1 cellular context compared by ENCODE assay signal in the genomic region with DNA sequence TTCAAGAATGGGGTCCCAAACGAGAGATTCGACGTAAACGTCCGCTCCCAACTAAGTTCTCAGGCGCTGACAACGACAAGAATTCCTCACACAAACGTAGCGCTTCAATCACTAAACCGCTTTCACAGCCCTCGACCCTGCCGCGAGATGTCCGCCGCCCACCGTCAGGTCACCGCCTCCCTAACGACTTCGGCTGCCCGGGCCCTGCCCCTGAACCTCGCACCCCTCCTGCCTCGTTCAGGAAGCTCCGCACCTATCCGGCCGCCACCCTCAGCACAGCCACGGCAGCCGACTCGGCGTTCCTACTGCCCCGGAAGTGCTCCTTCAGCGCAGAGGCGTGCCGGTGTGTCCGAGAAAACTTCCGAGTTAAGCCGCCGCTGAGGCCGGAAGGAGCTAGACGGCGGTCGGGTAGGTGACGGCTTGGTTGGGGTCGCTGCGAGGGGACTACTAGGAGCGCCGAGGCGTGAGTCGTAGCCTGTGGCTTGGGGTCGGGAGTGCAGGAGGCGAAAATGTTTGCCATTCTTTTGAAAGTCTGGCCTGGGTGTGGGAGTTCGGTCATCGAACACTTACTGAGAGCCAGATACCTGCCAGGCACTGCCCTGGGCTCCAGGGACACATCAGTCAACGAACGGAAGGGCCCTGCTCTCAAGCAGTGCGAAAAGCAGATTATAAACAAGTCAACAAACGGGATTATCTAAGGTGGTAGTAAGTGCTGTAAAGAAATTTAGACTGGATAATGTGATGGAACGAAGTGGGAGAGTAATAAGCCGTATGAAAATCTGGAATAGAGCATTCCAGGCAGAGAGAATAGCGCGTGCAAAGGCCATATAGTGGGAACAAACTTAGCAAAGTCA.
TF ChIP-seq lines count a peak whose summit lies in the region.

Gene FAM114A2 (minus strand): TSS at position 307 of the 854 bp plus-strand sequence. CDS start 3,957 bp downstream, outside the sequence.
Gene MFAP3 (plus strand): TSS at position 364 of the 854 bp plus-strand sequence. CDS start 10,756 bp downstream, outside the sequence.

TF ChIP-seq in HepG2, 621 proteins besides CTCF, POLR2A, EP300 and RAD21 (continued from another document and continues in another):
- TF ChIP-seq ZNF761 (CRISPR knock-in tag; conservative IDR thresholded peaks at IDR 0.05): peak; percentile 84; the same call in 1 of the 2 replicates
- peak; percentile 85 for TF ChIP-seq ZSCAN25 (CRISPR knock-in tag; IDR thresholded peaks at IDR 0.05)
- TF ChIP-seq, protein P1, sequence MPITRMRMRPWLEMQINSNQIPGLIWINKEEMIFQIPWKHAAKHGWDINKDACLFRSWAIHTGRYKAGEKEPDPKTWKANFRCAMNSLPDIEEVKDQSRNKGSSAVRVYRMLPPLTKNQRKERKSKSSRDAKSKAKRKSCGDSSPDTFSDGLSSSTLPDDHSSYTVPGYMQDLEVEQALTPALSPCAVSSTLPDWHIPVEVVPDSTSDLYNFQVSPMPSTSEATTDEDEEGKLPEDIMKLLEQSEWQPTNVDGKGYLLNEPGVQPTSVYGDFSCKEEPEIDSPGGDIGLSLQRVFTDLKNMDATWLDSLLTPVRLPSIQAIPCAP (CRISPR knock-in tag; IDR thresholded peaks at IDR 0.05; ENCODE audit: low read depth): no peak
- TF ChIP-seq, protein P2, sequence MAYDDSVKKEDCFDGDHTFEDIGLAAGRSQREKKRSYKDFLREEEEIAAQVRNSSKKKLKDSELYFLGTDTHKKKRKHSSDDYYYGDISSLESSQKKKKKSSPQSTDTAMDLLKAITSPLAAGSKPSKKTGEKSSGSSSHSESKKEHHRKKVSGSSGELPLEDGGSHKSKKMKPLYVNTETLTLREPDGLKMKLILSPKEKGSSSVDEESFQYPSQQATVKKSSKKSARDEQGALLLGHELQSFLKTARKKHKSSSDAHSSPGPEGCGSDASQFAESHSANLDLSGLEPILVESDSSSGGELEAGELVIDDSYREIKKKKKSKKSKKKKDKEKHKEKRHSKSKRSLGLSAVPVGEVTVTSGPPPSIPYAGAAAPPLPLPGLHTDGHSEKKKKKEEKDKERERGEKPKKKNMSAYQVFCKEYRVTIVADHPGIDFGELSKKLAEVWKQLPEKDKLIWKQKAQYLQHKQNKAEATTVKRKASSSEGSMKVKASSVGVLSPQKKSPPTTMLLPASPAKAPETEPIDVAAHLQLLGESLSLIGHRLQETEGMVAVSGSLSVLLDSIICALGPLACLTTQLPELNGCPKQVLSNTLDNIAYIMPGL (CRISPR knock-in tag; IDR thresholded peaks at IDR 0.05; ENCODE audit: borderline replicate concordance in 1 of 2, low read depth in 1 of 2): peak; percentile 82 to 94; a peak in 3 of 4 replicates
- TF ChIP-seq ZNF296 (CRISPR knock-in tag; conservative IDR thresholded peaks at IDR 0.05): no peak
- peak; percentile 94 for TF ChIP-seq HBP1 (CRISPR knock-in tag; IDR thresholded peaks at IDR 0.05; ENCODE audit: low read depth)
- peak; percentile 40; the same call in 1 of the 2 replicates for TF ChIP-seq ESRRA (CRISPR knock-in tag; IDR thresholded peaks at IDR 0.05; ENCODE audit: low read depth)
- TF ChIP-seq PHB2 (IDR thresholded peaks at IDR 0.05; ENCODE audit: partially characterized antibody): no peak
- no peak for TF ChIP-seq TBP (CRISPR knock-in tag; IDR thresholded peaks at IDR 0.05)
- no peak for TF ChIP-seq RELA (CRISPR knock-in tag; IDR thresholded peaks at IDR 0.05)
- no peak; the same call in 1 of the 2 replicates for TF ChIP-seq SP5 (CRISPR knock-in tag; IDR thresholded peaks at IDR 0.05; ENCODE audit: borderline replicate concordance, low read depth)
- TF ChIP-seq ZMYM3 (CRISPR knock-in tag; IDR thresholded peaks at IDR 0.05): no peak; the same call in 1 of the 2 replicates
- TF ChIP-seq RNF2 (conservative IDR thresholded peaks at IDR 0.05; ENCODE audit: low read depth): peak; percentile 86; the same call in 1 of the 2 replicates
- TF ChIP-seq SMYD3 (CRISPR knock-in tag; IDR thresholded peaks at IDR 0.05): no peak
- TF ChIP-seq, protein P3, sequence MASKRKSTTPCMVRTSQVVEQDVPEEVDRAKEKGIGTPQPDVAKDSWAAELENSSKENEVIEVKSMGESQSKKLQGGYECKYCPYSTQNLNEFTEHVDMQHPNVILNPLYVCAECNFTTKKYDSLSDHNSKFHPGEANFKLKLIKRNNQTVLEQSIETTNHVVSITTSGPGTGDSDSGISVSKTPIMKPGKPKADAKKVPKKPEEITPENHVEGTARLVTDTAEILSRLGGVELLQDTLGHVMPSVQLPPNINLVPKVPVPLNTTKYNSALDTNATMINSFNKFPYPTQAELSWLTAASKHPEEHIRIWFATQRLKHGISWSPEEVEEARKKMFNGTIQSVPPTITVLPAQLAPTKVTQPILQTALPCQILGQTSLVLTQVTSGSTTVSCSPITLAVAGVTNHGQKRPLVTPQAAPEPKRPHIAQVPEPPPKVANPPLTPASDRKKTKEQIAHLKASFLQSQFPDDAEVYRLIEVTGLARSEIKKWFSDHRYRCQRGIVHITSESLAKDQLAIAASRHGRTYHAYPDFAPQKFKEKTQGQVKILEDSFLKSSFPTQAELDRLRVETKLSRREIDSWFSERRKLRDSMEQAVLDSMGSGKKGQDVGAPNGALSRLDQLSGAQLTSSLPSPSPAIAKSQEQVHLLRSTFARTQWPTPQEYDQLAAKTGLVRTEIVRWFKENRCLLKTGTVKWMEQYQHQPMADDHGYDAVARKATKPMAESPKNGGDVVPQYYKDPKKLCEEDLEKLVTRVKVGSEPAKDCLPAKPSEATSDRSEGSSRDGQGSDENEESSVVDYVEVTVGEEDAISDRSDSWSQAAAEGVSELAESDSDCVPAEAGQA (IDR thresholded peaks at IDR 0.05; ENCODE audit: low read depth): peak; percentile 87
- TF ChIP-seq, protein P3 (CRISPR knock-in tag; IDR thresholded peaks at IDR 0.05; ENCODE audit: borderline replicate concordance): no peak
- peak; percentile 51 for TF ChIP-seq CHD2 (IDR thresholded peaks at IDR 0.05; ENCODE audit: low read depth, low read length)
- TF ChIP-seq TCF7 (IDR thresholded peaks at IDR 0.05; ENCODE audit: low read depth): no peak
- no peak for TF ChIP-seq PLRG1 (conservative IDR thresholded peaks at IDR 0.05)
- TF ChIP-seq KLF11 (CRISPR knock-in tag; IDR thresholded peaks at IDR 0.05): 0 out of 2 replicates have a peak, but pooled peaks have one; percentile 25
- TF ChIP-seq ZNF703 (CRISPR knock-in tag; IDR thresholded peaks at IDR 0.05; ENCODE audit: borderline replicate concordance): no peak
- TF ChIP-seq KLF16 (CRISPR knock-in tag; IDR thresholded peaks at IDR 0.05): peak in 1 of 2 experiments; percentile 89; a peak in 2 of 4 replicates
- no peak for TF ChIP-seq MLXIP (CRISPR knock-in tag; IDR thresholded peaks at IDR 0.05; ENCODE audit: borderline replicate concordance)
- TF ChIP-seq SMARCE1 (IDR thresholded peaks at IDR 0.05; ENCODE audit: borderline replicate concordance): no peak
- TF ChIP-seq, protein P4, sequence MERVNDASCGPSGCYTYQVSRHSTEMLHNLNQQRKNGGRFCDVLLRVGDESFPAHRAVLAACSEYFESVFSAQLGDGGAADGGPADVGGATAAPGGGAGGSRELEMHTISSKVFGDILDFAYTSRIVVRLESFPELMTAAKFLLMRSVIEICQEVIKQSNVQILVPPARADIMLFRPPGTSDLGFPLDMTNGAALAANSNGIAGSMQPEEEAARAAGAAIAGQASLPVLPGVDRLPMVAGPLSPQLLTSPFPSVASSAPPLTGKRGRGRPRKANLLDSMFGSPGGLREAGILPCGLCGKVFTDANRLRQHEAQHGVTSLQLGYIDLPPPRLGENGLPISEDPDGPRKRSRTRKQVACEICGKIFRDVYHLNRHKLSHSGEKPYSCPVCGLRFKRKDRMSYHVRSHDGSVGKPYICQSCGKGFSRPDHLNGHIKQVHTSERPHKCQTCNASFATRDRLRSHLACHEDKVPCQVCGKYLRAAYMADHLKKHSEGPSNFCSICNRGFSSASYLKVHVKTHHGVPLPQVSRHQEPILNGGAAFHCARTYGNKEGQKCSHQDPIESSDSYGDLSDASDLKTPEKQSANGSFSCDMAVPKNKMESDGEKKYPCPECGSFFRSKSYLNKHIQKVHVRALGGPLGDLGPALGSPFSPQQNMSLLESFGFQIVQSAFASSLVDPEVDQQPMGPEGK (CRISPR knock-in tag; IDR thresholded peaks at IDR 0.05): peak; percentile 70
- peak; percentile 98 for TF ChIP-seq ASH2L (IDR thresholded peaks at IDR 0.05; ENCODE audit: insufficient read length, low read depth, low read length)
- no peak for TF ChIP-seq ZNF7 (CRISPR knock-in tag; IDR thresholded peaks at IDR 0.05)
- TF ChIP-seq, protein P5, sequence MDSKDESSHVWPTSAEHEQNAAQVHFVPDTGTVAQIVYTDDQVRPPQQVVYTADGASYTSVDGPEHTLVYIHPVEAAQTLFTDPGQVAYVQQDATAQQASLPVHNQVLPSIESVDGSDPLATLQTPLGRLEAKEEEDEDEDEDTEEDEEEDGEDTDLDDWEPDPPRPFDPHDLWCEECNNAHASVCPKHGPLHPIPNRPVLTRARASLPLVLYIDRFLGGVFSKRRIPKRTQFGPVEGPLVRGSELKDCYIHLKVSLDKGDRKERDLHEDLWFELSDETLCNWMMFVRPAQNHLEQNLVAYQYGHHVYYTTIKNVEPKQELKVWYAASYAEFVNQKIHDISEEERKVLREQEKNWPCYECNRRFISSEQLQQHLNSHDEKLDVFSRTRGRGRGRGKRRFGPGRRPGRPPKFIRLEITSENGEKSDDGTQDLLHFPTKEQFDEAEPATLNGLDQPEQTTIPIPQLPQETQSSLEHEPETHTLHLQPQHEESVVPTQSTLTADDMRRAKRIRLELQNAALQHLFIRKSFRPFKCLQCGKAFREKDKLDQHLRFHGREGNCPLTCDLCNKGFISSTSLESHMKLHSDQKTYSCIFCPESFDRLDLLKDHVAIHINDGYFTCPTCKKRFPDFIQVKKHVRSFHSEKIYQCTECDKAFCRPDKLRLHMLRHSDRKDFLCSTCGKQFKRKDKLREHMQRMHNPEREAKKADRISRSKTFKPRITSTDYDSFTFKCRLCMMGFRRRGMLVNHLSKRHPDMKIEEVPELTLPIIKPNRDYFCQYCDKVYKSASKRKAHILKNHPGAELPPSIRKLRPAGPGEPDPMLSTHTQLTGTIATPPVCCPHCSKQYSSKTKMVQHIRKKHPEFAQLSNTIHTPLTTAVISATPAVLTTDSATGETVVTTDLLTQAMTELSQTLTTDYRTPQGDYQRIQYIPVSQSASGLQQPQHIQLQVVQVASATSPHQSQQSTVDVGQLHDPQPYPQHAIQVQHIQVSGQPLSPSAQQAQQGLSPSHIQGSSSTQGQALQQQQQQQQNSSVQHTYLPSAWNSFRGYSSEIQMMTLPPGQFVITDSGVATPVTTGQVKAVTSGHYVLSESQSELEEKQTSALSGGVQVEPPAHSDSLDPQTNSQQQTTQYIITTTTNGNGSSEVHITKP (CRISPR knock-in tag; IDR thresholded peaks at IDR 0.05; ENCODE audit: low read depth): peak; percentile 84; the same call in 1 of the 2 replicates
- TF ChIP-seq CBX1 (IDR thresholded peaks at IDR 0.05; ENCODE audit: low read depth): no peak
- TF ChIP-seq, protein P6, sequence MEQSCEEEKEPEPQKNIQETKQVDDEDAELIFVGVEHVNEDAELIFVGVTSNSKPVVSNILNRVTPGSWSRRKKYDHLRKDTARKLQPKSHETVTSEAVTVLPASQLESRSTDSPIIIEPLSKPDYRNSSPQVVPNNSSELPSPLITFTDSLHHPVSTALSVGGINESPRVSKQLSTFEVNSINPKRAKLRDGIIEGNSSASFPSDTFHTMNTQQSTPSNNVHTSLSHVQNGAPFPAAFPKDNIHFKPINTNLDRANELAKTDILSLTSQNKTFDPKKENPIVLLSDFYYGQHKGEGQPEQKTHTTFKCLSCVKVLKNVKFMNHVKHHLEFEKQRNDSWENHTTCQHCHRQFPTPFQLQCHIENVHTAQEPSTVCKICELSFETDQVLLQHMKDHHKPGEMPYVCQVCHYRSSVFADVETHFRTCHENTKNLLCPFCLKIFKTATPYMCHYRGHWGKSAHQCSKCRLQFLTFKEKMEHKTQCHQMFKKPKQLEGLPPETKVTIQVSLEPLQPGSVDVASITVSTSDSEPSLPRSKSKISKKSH (CRISPR knock-in tag; IDR thresholded peaks at IDR 0.05; ENCODE audit: borderline replicate concordance): peak; percentile 88
- TF ChIP-seq ZSCAN22 (CRISPR knock-in tag; IDR thresholded peaks at IDR 0.05): peak; percentile 90
- TF ChIP-seq KAT8 (CRISPR knock-in tag; IDR thresholded peaks at IDR 0.05): peak; percentile 99
